In genomic region chr6:149717588-149718458, GRCh38 we compare ENCODE assay signal across 1 cellular context.
A peak's percentile ranks its signal among the peaks of the same experiment; 100 is the strongest.
TF ChIP-seq lines count a peak whose summit lies in the region.

Gene LATS1, minus strand, starts transcription at chr6:149718101. Its CDS starts 15,975 bp downstream, at chr6:149702126.

TF ChIP-seq in K562, 482 proteins besides CTCF, POLR2A, EP300 and RAD21 (continued from another document and continues in another):
- peak; percentile 36; the same call in 1 of the 2 replicates for TF ChIP-seq NCOA1 (IDR thresholded peaks at IDR 0.05; ENCODE audit: low read depth)
- no peak for TF ChIP-seq RBM17 (IDR thresholded peaks at IDR 0.05; ENCODE audit: borderline replicate concordance, low read depth, low read length)
- no peak for TF ChIP-seq WHSC1 (IDR thresholded peaks at IDR 0.05; ENCODE audit: low read length)
- 0 out of 2 replicates have a peak, but pooled peaks have one; percentile 21 for TF ChIP-seq ZNF121 (CRISPR knock-in tag; conservative IDR thresholded peaks at IDR 0.05)
- TF ChIP-seq ZNF408 (CRISPR knock-in tag; IDR thresholded peaks at IDR 0.05; ENCODE audit: low read depth), result no peak
- no peak for TF ChIP-seq ELF4 (CRISPR knock-in tag; IDR thresholded peaks at IDR 0.05)
- peak in 1 of 2 experiments; percentile 83; a peak in 2 of 4 replicates for TF ChIP-seq ZNF639 (CRISPR knock-in tag; conservative IDR thresholded peaks at IDR 0.05 in 1 of 2, IDR thresholded peaks at IDR 0.05 in 1 of 2)
- peak; percentile 54; the same call in 1 of the 2 replicates for TF ChIP-seq ARID3B (CRISPR knock-in tag; IDR thresholded peaks at IDR 0.05; ENCODE audit: borderline replicate concordance)
- peak; percentile 80 for TF ChIP-seq PHF20 (IDR thresholded peaks at IDR 0.05; ENCODE audit: partially characterized antibody)
- no peak for TF ChIP-seq RFX1 (IDR thresholded peaks at IDR 0.05)
- no peak for TF ChIP-seq JUN (IDR thresholded peaks at IDR 0.05; ENCODE audit: borderline replicate concordance, low read depth, low read length)
- peak; percentile 84; the same call in 1 of the 2 replicates for TF ChIP-seq JUN (CRISPR knock-in tag; IDR thresholded peaks at IDR 0.05; ENCODE audit: borderline replicate concordance)
- TF ChIP-seq POLR2AphosphoS5 (IDR thresholded peaks at IDR 0.05; ENCODE audit: control insufficient read depth, insufficient read depth, low read depth, low read length), result peak; percentile 86
- TF ChIP-seq KLF10 (CRISPR knock-in tag; IDR thresholded peaks at IDR 0.05), result no peak
- peak; percentile 45 for TF ChIP-seq SRSF7 (optimal IDR thresholded peaks at IDR 0.05; ENCODE audit: low read depth, low read length)
- peak; percentile 95 for TF ChIP-seq C11orf30 (IDR thresholded peaks at IDR 0.05; ENCODE audit: low read depth)
- peak; percentile 91 for TF ChIP-seq KLF1 (tag; IDR thresholded peaks at IDR 0.05)
- TF ChIP-seq TAF7 (tag; IDR thresholded peaks at IDR 0.05), result peak; percentile 90; the same call in 1 of the 2 replicates
- TF ChIP-seq PCBP1 (IDR thresholded peaks at IDR 0.05; ENCODE audit: low read depth, low read length, poor library complexity, severe bottlenecking), result peak; percentile 94
- TF ChIP-seq NRF1 (conservative IDR thresholded peaks at IDR 0.05 in 1 of 2, IDR thresholded peaks at IDR 0.05 in 1 of 2), result peak; percentile 80 to 84
- peak; percentile 69; the same call in 1 of the 2 replicates for TF ChIP-seq ATF7 (IDR thresholded peaks at IDR 0.05)
- no peak for TF ChIP-seq CLOCK (CRISPR knock-in tag; IDR thresholded peaks at IDR 0.05; ENCODE audit: borderline replicate concordance)
- TF ChIP-seq POLR2H (tag; IDR thresholded peaks at IDR 0.05; ENCODE audit: low read depth), result peak; percentile 91
- no peak for TF ChIP-seq HDAC3 (IDR thresholded peaks at IDR 0.05; ENCODE audit: borderline replicate concordance, partially characterized antibody)
- TF ChIP-seq ZNF165 (CRISPR knock-in tag; IDR thresholded peaks at IDR 0.05; ENCODE audit: borderline replicate concordance), result peak; percentile 58; the same call in 1 of the 2 replicates
- TF ChIP-seq POLR2G (IDR thresholded peaks at IDR 0.05; ENCODE audit: low read depth, low read length), result peak; percentile 99
- TF ChIP-seq ZNF609 (CRISPR knock-in tag; IDR thresholded peaks at IDR 0.05; ENCODE audit: borderline replicate concordance), result 0 out of 2 replicates have a peak, but pooled peaks have one; percentile 78
- no peak for TF ChIP-seq ID3 (CRISPR knock-in tag; IDR thresholded peaks at IDR 0.05)
- peak; percentile 73; the same call in 1 of the 2 replicates for TF ChIP-seq ID3 (tag; IDR thresholded peaks at IDR 0.05)
- TF ChIP-seq ZNF124 (CRISPR knock-in tag; IDR thresholded peaks at IDR 0.05), result no peak
- TF ChIP-seq NR4A1 (CRISPR knock-in tag; IDR thresholded peaks at IDR 0.05), result no peak
- 0 out of 2 replicates have a peak, but pooled peaks have one; percentile 72 for TF ChIP-seq NR4A1 (tag; IDR thresholded peaks at IDR 0.05)
- no peak for TF ChIP-seq CAMTA2 (CRISPR knock-in tag; conservative IDR thresholded peaks at IDR 0.05)
- peak; percentile 91 for TF ChIP-seq ZNF143 (CRISPR knock-in tag; IDR thresholded peaks at IDR 0.05)
- TF ChIP-seq FOXK1 (CRISPR knock-in tag; IDR thresholded peaks at IDR 0.05; ENCODE audit: borderline replicate concordance), result peak; percentile 87
- no peak for TF ChIP-seq MTF1 (CRISPR knock-in tag; IDR thresholded peaks at IDR 0.05; ENCODE audit: borderline replicate concordance)
- peak; percentile 94 for TF ChIP-seq HMGXB4 (CRISPR knock-in tag; IDR thresholded peaks at IDR 0.05)
- TF ChIP-seq NBN (IDR thresholded peaks at IDR 0.05; ENCODE audit: low read depth), result peak; percentile 65; the same call in 1 of the 2 replicates
- TF ChIP-seq ZZZ3 (IDR thresholded peaks at IDR 0.05), result no peak
- TF ChIP-seq SRSF9 (IDR thresholded peaks at IDR 0.05; ENCODE audit: borderline replicate concordance, low read depth, low read length), result no peak
- TF ChIP-seq MEF2D (tag; conservative IDR thresholded peaks at IDR 0.05; ENCODE audit: low read depth), result no peak
- TF ChIP-seq MLLT1 (IDR thresholded peaks at IDR 0.05), result peak in 1 of 2 experiments; percentile 31; a peak in 1 of 4 replicates
- peak; percentile 32; the same call in 1 of the 2 replicates for TF ChIP-seq ZBTB49 (CRISPR knock-in tag; IDR thresholded peaks at IDR 0.05; ENCODE audit: borderline replicate concordance)
- TF ChIP-seq MYC (IDR thresholded peaks at IDR 0.05; ENCODE audit: low read depth, low read length), result peak; percentile 69; the same call in 1 of the 2 replicates
- TF ChIP-seq MYC (CRISPR knock-in tag; IDR thresholded peaks at IDR 0.05; ENCODE audit: borderline replicate concordance, low read depth), result peak; percentile 78; the same call in 1 of the 2 replicates
- TF ChIP-seq SIN3B (IDR thresholded peaks at IDR 0.05; ENCODE audit: low read depth), result peak; percentile 95
- TF ChIP-seq ELF2 (CRISPR knock-in tag; IDR thresholded peaks at IDR 0.05), result peak; percentile 53; the same call in 1 of the 2 replicates
